In genomic region chr3:157087398-157088132, GRCh38 we compare ENCODE assay signal across 8 cellular contexts.
DNase-seq lines count a peak whose midpoint lies in the region; ATAC-seq and TF ChIP-seq lines count a peak whose summit lies in the region.

No MANE protein-coding gene starts in this region.

- H3K4me3 ChIP-seq in adrenal gland, result peak overlapping the region in 1 of 4 donors; percentile 53
- H3K4me3 ChIP-seq in thyroid gland (replicated peaks in 1 of 3), result no peak overlapping the region

- intact Hi-C loops in activated CD4-positive, alpha-beta T cell treated with anti-CD3 and anti-CD28 coated beads, Interleukin-2, amount 10 ng/mL, durations not matched to agents 24 days and 14 days (cut with micrococcal nuclease), result loop anchor here (1.0 to 5.0 kb wide), 6 partner anchors 73 to 1235 kb away; partner anchors contain the start of genes CCNL1, SLC33A1 and SSR3
- intact Hi-C loops in adrenal gland (cut with DNase I), result loop anchor here (10.0 kb wide), 3 partner anchors 413 to 563 kb away; partner anchors contain the start of genes SSR3 (in 1 of the 2) and TIPARP (in 1 of the 2)
- intact Hi-C loops in thyroid gland (cut with DNase I), result loop anchor here (10.0 kb wide), 1 partner anchor 533 kb away; the partner anchor contains the start of gene SSR3

- peak overlapping the region; percentile 93 for H3K27ac Mint-ChIP-seq in activated CD4-positive, alpha-beta T cell treated with anti-CD3 and anti-CD28 coated beads, Interleukin-2, amount 10 ng/mL, durations not matched to agents 24 days and 14 days

- peak overlapping the region; percentile 93 to 100 (median 97) for H3K27ac ChIP-seq in adrenal gland
- peak overlapping the region; percentile 99 to 100 (median 100) for H3K27ac ChIP-seq in thyroid gland

- DNase-seq in activated CD4-positive, alpha-beta T cell treated with anti-CD3 and anti-CD28 coated beads, Interleukin-2, amount 10 ng/mL, durations not matched to agents 24 days and 14 days, result no peak
- no peak for DNase-seq in activated CD4-positive, alpha-beta T cell treated with anti-CD3 and anti-CD28 coated beads, Interleukin-2, amount 50 U/mL, for 48 hours
- no peak for DNase-seq in adrenal gland
- DNase-seq in kidney tubule cell (ENCODE audit: low spot score), result peak; percentile 94
- DNase-seq in thyroid gland, result no peak
- no peak for DNase-seq in COR-L47 (lab: John Stamatoyannopoulos, UW)
- no peak for DNase-seq in stimulated activated CD4-positive, alpha-beta T cell treated with anti-CD3 and anti-CD28 coated beads, Interleukin-15, amount 100 ng/mL, for 24 hours

- 54 to 66% (median 56%) methylated on average over 6 of the region's 6 CpGs for WGBS in adrenal gland, 4 donors
- WGBS in thyroid gland, 2 donors, result 66 to 70% methylated on average over 6 of the region's 6 CpGs

- TF ChIP-seq CTCF in adrenal gland (IDR thresholded peaks at IDR 0.05) (no peak), thyroid gland (IDR thresholded peaks at IDR 0.05) (no peak)

- H3K36me3 ChIP-seq in adrenal gland (replicated peaks in 1 of 2) (no peaks in the 10 kb centered on the region), thyroid gland (no peaks in the 10 kb centered on the region)

- H3K9me3 Mint-ChIP-seq in activated CD4-positive, alpha-beta T cell treated with anti-CD3 and anti-CD28 coated beads, Interleukin-2, amount 10 ng/mL, durations not matched to agents 24 days and 14 days, result peaks cover 5% of the 10 kb centered on the region

- TF ChIP-seq POLR2A in adrenal gland (IDR thresholded peaks at IDR 0.05) (no peak), thyroid gland (IDR thresholded peaks at IDR 0.05) (no peak)

- H3K36me3 Mint-ChIP-seq in activated CD4-positive, alpha-beta T cell treated with anti-CD3 and anti-CD28 coated beads, Interleukin-2, amount 10 ng/mL, durations not matched to agents 24 days and 14 days (ENCODE audit: low read depth), result no peaks in the 10 kb centered on the region

- no peak for ATAC-seq in GM19023 (IDR thresholded peaks at IDR 0.05; ENCODE audit: unreplicated experiment)

- H3K4me1 Mint-ChIP-seq in activated CD4-positive, alpha-beta T cell treated with anti-CD3 and anti-CD28 coated beads, Interleukin-2, amount 10 ng/mL, durations not matched to agents 24 days and 14 days, result peaks cover 70% of the 10 kb centered on the region

- H3K4me3 Mint-ChIP-seq in activated CD4-positive, alpha-beta T cell treated with anti-CD3 and anti-CD28 coated beads, Interleukin-2, amount 10 ng/mL, durations not matched to agents 24 days and 14 days, result peak overlapping the region; percentile 75

- H3K27me3 ChIP-seq in adrenal gland (no peaks in the 10 kb centered on the region), thyroid gland (no peaks in the 10 kb centered on the region)

- H3K4me1 ChIP-seq in adrenal gland (replicated peaks in 1 of 2) (peaks cover 19 to 25% of the 10 kb centered on the region in 2 donors), thyroid gland (peaks cover 40 to 57% of the 10 kb centered on the region in 2 donors)

- H3K9me3 ChIP-seq in adrenal gland (replicated peaks in 1 of 3) (no peaks in the 10 kb centered on the region), thyroid gland (no peaks in the 10 kb centered on the region)

- H3K27me3 Mint-ChIP-seq in activated CD4-positive, alpha-beta T cell treated with anti-CD3 and anti-CD28 coated beads, Interleukin-2, amount 10 ng/mL, durations not matched to agents 24 days and 14 days, result no peaks in the 10 kb centered on the region
